20 cellular contexts compared by ENCODE assay signal in genomic region chr5:179295778-179296149, GRCh38. TPM values are rescaled to one million over a fixed set of nuclear protein-coding genes. Genes with fewer than 3 reads are reported as not detected.
DNase-seq lines count a peak whose midpoint lies in the region; FAIRE-seq and TF ChIP-seq lines count a peak whose summit lies in the region.
"Had no signal": no experiment of that assay in that cellular context is flagged by ENCODE, and none has a peak within 500 bp of the region (broad histone marks: within the 10 kb centered on the region; RNA-seq: fewer than 3 reads in every experiment).

No MANE protein-coding gene starts in this region.

- H3K4me2 ChIP-seq in mammary epithelial cell (ENCODE audit: insufficient read depth, low read depth, low read length) (no peak overlapping the region), osteoblast (ENCODE audit: insufficient read depth, low read length) (no peak overlapping the region)

- FAIRE-seq in D721Med (lab: Jason Lieb, UNC), result no peak
- FAIRE-seq: H1 had no signal

- H3K9ac ChIP-seq in mammary epithelial cell (ENCODE audit: insufficient read depth, low read length), result no peak overlapping the region

- H3K27me3 Mint-ChIP-seq in MCF 10A (ENCODE audit: insufficient read depth, unreplicated experiment), result no peaks in the 10 kb centered on the region
- no peaks in the 10 kb centered on the region for H3K27me3 Mint-ChIP-seq in chondrocyte (ENCODE audit: low read depth)
- H3K27me3 Mint-ChIP-seq: CD8-positive, alpha-beta memory T cell had no signal

- in situ Hi-C loops in mammary epithelial cell (cut with MboI; ENCODE audit: low sequenced_read_pairs in 2 of 2), result no loop called here

- H3K4me3 ChIP-seq in mammary epithelial cell (replicated peaks in 1 of 3; ENCODE audit: insufficient read depth in 1 of 3, low read depth in 2 of 3, low read length in 3 of 3) (no peak overlapping the region), osteoblast (ENCODE audit: insufficient read depth, low read length) (no peak overlapping the region), suprapubic skin (no peak overlapping the region), esophagus muscularis mucosa (no peak overlapping the region)

- dilution Hi-C loops in mammary epithelial cell (cut with HindIII; ENCODE audit: low sequenced_read_pairs), result loop anchor here (5.0 to 10.0 kb wide), 4 partner anchors 82 to 931 kb away; no protein-coding TSS in a partner anchor

- WGBS in mammary epithelial cell (ENCODE audit: low coverage, missing lambda C conversion rate), result 51% methylated on average over 4 of the region's 10 CpGs
- WGBS in suprapubic skin, result 73% methylated on average over 10 of the region's 10 CpGs
- WGBS in esophagus muscularis mucosa, result 53% methylated on average over 3 of the region's 10 CpGs

- no peak overlapping the region for H3K4me3 Mint-ChIP-seq in MCF 10A (ENCODE audit: unreplicated experiment)
- no peak overlapping the region for H3K4me3 Mint-ChIP-seq in chondrocyte (ENCODE audit: unreplicated experiment)
- H3K4me3 Mint-ChIP-seq: CD8-positive, alpha-beta memory T cell had no signal

- peak overlapping the region; percentile 6 for H3K27ac Mint-ChIP-seq in MCF 10A (ENCODE audit: low read depth, unreplicated experiment)
- no peak overlapping the region for H3K27ac Mint-ChIP-seq in chondrocyte (ENCODE audit: unreplicated experiment)

- BruUV-seq in MCF 10A (replicated peaks; lab: Mats Ljungman, UMichigan), result no TSS peak
- BruUV-seq in mammary epithelial cell (replicated peaks; lab: Mats Ljungman, UMichigan), result no TSS peak

- no peak overlapping the region for H2AFZ ChIP-seq in mammary epithelial cell (ENCODE audit: low read depth, low read length)
- H2AFZ ChIP-seq in osteoblast (ENCODE audit: low read length), result no peak overlapping the region

- CTCF ChIA-PET in MCF 10A (lab: Yijun Ruan, JAX) (no interaction called here), mammary epithelial cell (lab: Charles Lee; ENCODE audit: low non-redundant PET) (no interaction called here)

- TF ChIP-seq CTCF in MCF 10A (IDR thresholded peaks at IDR 0.05; ENCODE audit: unreplicated experiment) (no peak), mammary epithelial cell (conservative IDR thresholded peaks at IDR 0.05 in 1 of 2, IDR thresholded peaks at IDR 0.05 in 1 of 2; ENCODE audit: extremely low read depth in 1 of 2, insufficient read depth in 1 of 2, low read depth in 1 of 2, low read length in 2 of 2) (no peak), chondrocyte (IDR thresholded peaks at IDR 0.05) (no peak), osteoblast (IDR thresholded peaks at IDR 0.05; ENCODE audit: extremely low read depth, low read depth, low read length) (no peak), suprapubic skin (IDR thresholded peaks at IDR 0.05) (no peak), esophagus muscularis mucosa (IDR thresholded peaks at IDR 0.05) (no peak), D721Med (IDR thresholded peaks at IDR 0.05; ENCODE audit: insufficient read depth, missing control alignments) (no peak)

- no peak for DNase-seq in MCF 10A (ENCODE audit: unreplicated experiment)
- DNase-seq in mammary epithelial cell, result no peak
- DNase-seq in chondrocyte (ENCODE audit: low spot score), result peak; percentile 71
- DNase-seq in osteoblast (ENCODE audit: insufficient read length, low spot score, missing footprints), result peak; percentile 60
- peak in 1 of 2 donors; percentile 67 for DNase-seq in suprapubic skin (ENCODE audit: low spot score in 2 of 2)
- DNase-seq in esophagus muscularis mucosa (ENCODE audit: extremely low spot score), result no peak
- DNase-seq in D721Med (ENCODE audit: insufficient read length, low spot score), result no peak
- DNase-seq in head of caudate nucleus, result no peak
- DNase-seq: 8988T, C1 segment of cervical spinal cord, Calu3, Karpas-422, NCI-H187, NCI-H2107, NCI-H446 treated with DMSO at 0.1 percent for 48 hours, NCI-H526 treated with DMSO at 0.1 percent for 48 hours, OCI-M1, SHP77 had no signal

- H3K9me3 ChIP-seq in mammary epithelial cell (replicated peaks; ENCODE audit: insufficient read depth, low read length) (peaks cover 29% of the 10 kb centered on the region), osteoblast (ENCODE audit: low read depth, low read length) (no peaks in the 10 kb centered on the region), suprapubic skin (no peaks in the 10 kb centered on the region), esophagus muscularis mucosa (no peaks in the 10 kb centered on the region)

- H3K79me2 ChIP-seq in mammary epithelial cell (ENCODE audit: insufficient read depth, low read length) (no peaks in the 10 kb centered on the region), osteoblast (ENCODE audit: insufficient read depth, low read length) (peaks cover 98% of the 10 kb centered on the region)

- TF ChIP-seq EP300 in suprapubic skin (IDR thresholded peaks at IDR 0.05) (no peak), esophagus muscularis mucosa (IDR thresholded peaks at IDR 0.05) (no peak)

- H3K27ac ChIP-seq in mammary epithelial cell (ENCODE audit: insufficient read depth, low read depth, low read length) (no peak overlapping the region), osteoblast (ENCODE audit: low read depth, low read length) (peak overlapping the region; percentile 78), suprapubic skin (peak overlapping the region; percentile 66), esophagus muscularis mucosa (replicated peaks in 1 of 4) (no peak overlapping the region)

- no peaks in the 10 kb centered on the region for H3K27me3 ChIP-seq in mammary epithelial cell (ENCODE audit: insufficient read depth, low read length)
- no peaks in the 10 kb centered on the region for H3K27me3 ChIP-seq in osteoblast (ENCODE audit: insufficient read depth, low read length)
- no peaks in the 10 kb centered on the region for H3K27me3 ChIP-seq in suprapubic skin
- no peaks in the 10 kb centered on the region for H3K27me3 ChIP-seq in esophagus muscularis mucosa

- no peaks in the 10 kb centered on the region for H3K36me3 ChIP-seq in mammary epithelial cell (ENCODE audit: insufficient read depth, low read length)
- H3K36me3 ChIP-seq in osteoblast (ENCODE audit: insufficient read depth, low read length), result peaks cover under 1% of the 10 kb centered on the region
- H3K36me3 ChIP-seq in suprapubic skin, result no peaks in the 10 kb centered on the region
- no peaks in the 10 kb centered on the region for H3K36me3 ChIP-seq in esophagus muscularis mucosa

- H3K36me3 Mint-ChIP-seq in MCF 10A (ENCODE audit: insufficient read depth, unreplicated experiment), result no peaks in the 10 kb centered on the region
- H3K36me3 Mint-ChIP-seq in chondrocyte (ENCODE audit: low read depth), result peaks cover 2% of the 10 kb centered on the region
- H3K36me3 Mint-ChIP-seq: CD8-positive, alpha-beta memory T cell had no signal

- H3K4me1 ChIP-seq in mammary epithelial cell (ENCODE audit: insufficient read depth, low read length) (no peaks in the 10 kb centered on the region), osteoblast (ENCODE audit: insufficient read depth, low read length) (peaks cover 49% of the 10 kb centered on the region), suprapubic skin (peaks cover 24% of the 10 kb centered on the region), esophagus muscularis mucosa (peaks cover 7 to 23% (median 20%) of the 10 kb centered on the region in 4 donors)

- H4K20me1 ChIP-seq in mammary epithelial cell (ENCODE audit: insufficient read depth, low read length) (no peaks in the 10 kb centered on the region), osteoblast (ENCODE audit: insufficient read depth, low read length) (peaks cover 29% of the 10 kb centered on the region)

- peaks cover 8% of the 10 kb centered on the region for H3K4me1 Mint-ChIP-seq in MCF 10A (ENCODE audit: insufficient read depth, unreplicated experiment)
- H3K4me1 Mint-ChIP-seq in chondrocyte (ENCODE audit: low read depth), result peaks cover 14% of the 10 kb centered on the region
- H3K4me1 Mint-ChIP-seq: CD8-positive, alpha-beta memory T cell had no signal

- TF ChIP-seq POLR2A in suprapubic skin (IDR thresholded peaks at IDR 0.05) (no peak), esophagus muscularis mucosa (IDR thresholded peaks at IDR 0.05; ENCODE audit: low read depth) (no peak)

- H3K9me3 Mint-ChIP-seq in MCF 10A (ENCODE audit: unreplicated experiment) (peaks cover 16% of the 10 kb centered on the region), chondrocyte (ENCODE audit: low read depth) (peaks cover 10% of the 10 kb centered on the region)

- intact Hi-C loops in MCF 10A (cut with micrococcal nuclease) (no loop called here), mammary epithelial cell (cut with micrococcal nuclease) (no loop called here), esophagus muscularis mucosa (cut with DNase I) (no loop called here), head of caudate nucleus (cut with DNase I) (no loop called here)

- POLR2A ChIA-PET in MCF 10A (lab: Yijun Ruan, JAX), result no interaction called here

RNA-seq across cellular contexts. Expression of gene ADAMTS2, which starts 49.5 kb away (rescaled TPM):
- 0.17 TPM in 1 of 2 replicates, not detected in the other for total RNA-seq in MCF 10A (2022)
- total RNA-seq in mammary epithelial cell, result under 1 TPM in 1 of 2 donors, not detected in 1; 0.33 TPM
- 0.01 TPM for polyA plus RNA-seq in mammary epithelial cell
- not detected for polyA minus RNA-seq in mammary epithelial cell
- total RNA-seq in chondrocyte, result 17.9 to 93.2 TPM (median 91.2 TPM) in 3 replicates
- total RNA-seq in osteoblast, result 144 and 203 TPM in 2 replicates
- 1 to 10 TPM; 3.1 to 5.5 (median 4.3) TPM for total RNA-seq in suprapubic skin
- total RNA-seq in esophagus muscularis mucosa, result 10 to 100 TPM; 17.8 to 31.8 (median 21.4) TPM
- total RNA-seq: Calu3; CD8-positive, alpha-beta memory T cell had no signal
- polyA plus RNA-seq: CD8-positive, alpha-beta memory T cell had no signal

Comparison
In these comparisons a context has a peak if more than half of its experiments do, and no peak if none do; other contexts are left out.
1. DNase-seq: peak in chondrocyte (single experiment) and osteoblast (single experiment); none in MCF 10A (single experiment), mammary epithelial cell (single experiment), esophagus muscularis mucosa (single experiment), D721Med (single experiment) and head of caudate nucleus (0 of 42).
2. H3K27ac ChIP-seq: peak in osteoblast (single experiment) and suprapubic skin (single experiment); none in mammary epithelial cell (single experiment) and esophagus muscularis mucosa (0 of 4).